1 cellular context compared by ENCODE assay signal in the genomic region with DNA sequence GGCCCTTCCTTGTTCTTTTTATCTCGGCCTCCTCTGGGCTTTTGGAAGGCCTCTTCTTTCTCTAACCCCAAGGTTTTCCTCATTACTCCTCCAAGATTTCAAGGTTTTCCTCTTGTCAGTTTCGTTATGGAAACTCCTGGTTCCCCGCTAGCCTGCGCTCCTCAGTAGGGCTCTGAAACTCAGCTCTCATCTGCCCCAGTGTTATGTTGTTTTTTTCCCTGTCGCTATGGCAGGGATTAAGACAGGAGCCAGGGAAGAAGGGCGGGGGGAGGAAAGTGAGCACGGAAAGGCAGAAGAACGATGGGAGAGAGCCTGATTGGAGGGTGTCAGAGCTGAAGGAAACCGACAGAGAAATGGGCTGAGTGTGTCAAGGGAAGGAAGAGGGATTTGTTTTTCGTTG.
TF ChIP-seq lines count a peak whose summit lies in the region.

No MANE protein-coding gene starts in this region.

TF ChIP-seq in WTC11, 78 proteins besides CTCF, POLR2A, EP300 and RAD21 (continued from another document):
- TF ChIP-seq, protein P1, sequence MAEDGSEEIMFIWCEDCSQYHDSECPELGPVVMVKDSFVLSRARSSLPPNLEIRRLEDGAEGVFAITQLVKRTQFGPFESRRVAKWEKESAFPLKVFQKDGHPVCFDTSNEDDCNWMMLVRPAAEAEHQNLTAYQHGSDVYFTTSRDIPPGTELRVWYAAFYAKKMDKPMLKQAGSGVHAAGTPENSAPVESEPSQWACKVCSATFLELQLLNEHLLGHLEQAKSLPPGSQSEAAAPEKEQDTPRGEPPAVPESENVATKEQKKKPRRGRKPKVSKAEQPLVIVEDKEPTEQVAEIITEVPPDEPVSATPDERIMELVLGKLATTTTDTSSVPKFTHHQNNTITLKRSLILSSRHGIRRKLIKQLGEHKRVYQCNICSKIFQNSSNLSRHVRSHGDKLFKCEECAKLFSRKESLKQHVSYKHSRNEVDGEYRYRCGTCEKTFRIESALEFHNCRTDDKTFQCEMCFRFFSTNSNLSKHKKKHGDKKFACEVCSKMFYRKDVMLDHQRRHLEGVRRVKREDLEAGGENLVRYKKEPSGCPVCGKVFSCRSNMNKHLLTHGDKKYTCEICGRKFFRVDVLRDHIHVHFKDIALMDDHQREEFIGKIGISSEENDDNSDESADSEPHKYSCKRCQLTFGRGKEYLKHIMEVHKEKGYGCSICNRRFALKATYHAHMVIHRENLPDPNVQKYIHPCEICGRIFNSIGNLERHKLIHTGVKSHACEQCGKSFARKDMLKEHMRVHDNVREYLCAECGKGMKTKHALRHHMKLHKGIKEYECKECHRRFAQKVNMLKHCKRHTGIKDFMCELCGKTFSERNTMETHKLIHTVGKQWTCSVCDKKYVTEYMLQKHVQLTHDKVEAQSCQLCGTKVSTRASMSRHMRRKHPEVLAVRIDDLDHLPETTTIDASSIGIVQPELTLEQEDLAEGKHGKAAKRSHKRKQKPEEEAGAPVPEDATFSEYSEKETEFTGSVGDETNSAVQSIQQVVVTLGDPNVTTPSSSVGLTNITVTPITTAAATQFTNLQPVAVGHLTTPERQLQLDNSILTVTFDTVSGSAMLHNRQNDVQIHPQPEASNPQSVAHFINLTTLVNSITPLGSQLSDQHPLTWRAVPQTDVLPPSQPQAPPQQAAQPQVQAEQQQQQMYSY (CRISPR knock-in tag; IDR thresholded peaks at IDR 0.05), result no peak
- TF ChIP-seq IRF2 (CRISPR knock-in tag; IDR thresholded peaks at IDR 0.05; ENCODE audit: borderline replicate concordance, low read depth) (no peak), ZNF138 (CRISPR knock-in tag; conservative IDR thresholded peaks at IDR 0.05) (no peak), GRHL2 (CRISPR knock-in tag; IDR thresholded peaks at IDR 0.05; ENCODE audit: insufficient replicate concordance, severe bottlenecking) (no peak), NFYB (CRISPR knock-in tag; conservative IDR thresholded peaks at IDR 0.05; ENCODE audit: low read depth) (no peak)
- TF ChIP-seq, protein P2, sequence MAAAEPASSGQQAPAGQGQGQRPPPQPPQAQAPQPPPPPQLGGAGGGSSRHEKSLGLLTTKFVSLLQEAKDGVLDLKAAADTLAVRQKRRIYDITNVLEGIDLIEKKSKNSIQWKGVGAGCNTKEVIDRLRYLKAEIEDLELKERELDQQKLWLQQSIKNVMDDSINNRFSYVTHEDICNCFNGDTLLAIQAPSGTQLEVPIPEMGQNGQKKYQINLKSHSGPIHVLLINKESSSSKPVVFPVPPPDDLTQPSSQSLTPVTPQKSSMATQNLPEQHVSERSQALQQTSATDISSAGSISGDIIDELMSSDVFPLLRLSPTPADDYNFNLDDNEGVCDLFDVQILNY (CRISPR knock-in tag; IDR thresholded peaks at IDR 0.05), result no peak
